Comparison of ENCODE assay signal across 9 cellular contexts in the genomic region with DNA sequence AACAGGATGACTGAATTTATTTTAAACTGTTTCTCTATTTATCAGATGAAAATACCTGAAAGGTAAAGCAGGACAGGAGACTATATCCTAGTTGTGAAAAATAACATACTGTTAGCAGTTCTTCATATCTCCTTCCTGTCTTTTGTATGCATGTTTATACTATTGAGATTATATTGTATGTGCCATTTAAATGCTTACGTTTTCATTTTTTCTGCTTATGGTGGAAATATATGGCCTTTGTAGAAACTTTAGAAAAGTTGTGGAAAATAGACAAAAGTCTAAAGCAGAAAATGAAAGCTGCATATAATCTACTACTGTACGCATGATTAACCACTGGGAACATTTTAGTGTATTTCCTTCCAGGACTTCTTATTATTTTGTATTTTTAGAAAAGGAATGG. TPM values are rescaled to one million over a fixed set of nuclear protein-coding genes. Genes with fewer than 3 reads are reported as not detected.
DNase-seq lines count a peak whose midpoint lies in the region; ATAC-seq, FAIRE-seq and TF ChIP-seq lines count a peak whose summit lies in the region.
"Had no signal": no experiment of that assay in that cellular context is flagged by ENCODE, and none has a peak within 500 bp of the region (broad histone marks: within the 10 kb centered on the region; RNA-seq: fewer than 3 reads in every experiment).

No MANE protein-coding gene starts in this region.

- no peaks in the 10 kb centered on the region for H3K9me3 ChIP-seq in CD4-positive, alpha-beta T cell (ENCODE audit: control insufficient read depth, low read length)
- H3K9me3 ChIP-seq in PC-3 (ENCODE audit: low read length), result no peaks in the 10 kb centered on the region
- H3K9me3 ChIP-seq in endothelial cell of umbilical vein (replicated peaks; ENCODE audit: control insufficient read depth, insufficient read depth, low read length), result no peaks in the 10 kb centered on the region
- no peaks in the 10 kb centered on the region for H3K9me3 ChIP-seq in osteoblast (ENCODE audit: low read depth, low read length)

- no peaks in the 10 kb centered on the region for H3F3A ChIP-seq in PC-3 (ENCODE audit: low read length, unreplicated experiment)

- no peak for TF ChIP-seq CTCF in CD4-positive, alpha-beta T cell (IDR thresholded peaks at IDR 0.05)
- TF ChIP-seq CTCF in PC-3 (conservative IDR thresholded peaks at IDR 0.05; ENCODE audit: low read depth, low read length) (no peak), endothelial cell of umbilical vein (IDR thresholded peaks at IDR 0.05; ENCODE audit: extremely low read depth in 1 of 2, insufficient read depth in 1 of 2, low read depth in 1 of 2, low read length in 2 of 2) (no peak), osteoblast (IDR thresholded peaks at IDR 0.05; ENCODE audit: extremely low read depth, low read depth, low read length) (no peak)

- POLR2A ChIA-PET in CD4-positive, alpha-beta T cell (lab: Charles Lee), result interaction anchor here (0.8 to 2.3 kb wide), 5 partner anchors 48 to 467 kb away, joined by 3 to 9 read pairs (median 6); partner anchors contain the start of genes KPNA4, NMD3 and TRIM59
- POLR2A ChIA-PET in PC-3 (lab: Charles Lee; ENCODE audit: unreplicated experiment) (no interaction called here), endothelial cell of umbilical vein (lab: Charles Lee) (interaction anchor here (1.6 kb wide), 1 partner anchor 188 kb away, joined by 5 read pairs; the partner anchor contains the start of gene KPNA4)

- H3K27me3 ChIP-seq in CD4-positive, alpha-beta T cell (ENCODE audit: control insufficient read depth, insufficient read depth, low read length), result peaks cover 7% of the 10 kb centered on the region
- H3K27me3 ChIP-seq in PC-3 (ENCODE audit: low read length) (no peaks in the 10 kb centered on the region), endothelial cell of umbilical vein (ENCODE audit: control insufficient read depth in 2 of 2, insufficient read depth in 2 of 2, low read length in 2 of 2) (peaks cover 5 to 13% of the 10 kb centered on the region in 2 experiments), osteoblast (ENCODE audit: insufficient read depth, low read length) (peaks cover 24% of the 10 kb centered on the region)

- no peak overlapping the region for H3K27ac ChIP-seq in CD4-positive, alpha-beta T cell (ENCODE audit: low read depth, low read length)
- H3K27ac ChIP-seq in PC-3 (ENCODE audit: low read length) (no peak overlapping the region), endothelial cell of umbilical vein (ENCODE audit: insufficient read depth, low read depth, low read length) (no peak overlapping the region), osteoblast (ENCODE audit: low read depth, low read length) (no peak overlapping the region)

- H3K9me3 Mint-ChIP-seq in CD4-positive, alpha-beta T cell, result no peaks in the 10 kb centered on the region

- H3K27me3 Mint-ChIP-seq in CD4-positive, alpha-beta T cell, result peaks cover 12% of the 10 kb centered on the region

- peaks cover 35% of the 10 kb centered on the region for H3K4me1 Mint-ChIP-seq in CD4-positive, alpha-beta T cell (ENCODE audit: low read depth)

- H3K79me2 ChIP-seq in PC-3 (ENCODE audit: low read length) (no peaks in the 10 kb centered on the region), endothelial cell of umbilical vein (ENCODE audit: control insufficient read depth, insufficient read depth, low read length) (no peaks in the 10 kb centered on the region), osteoblast (ENCODE audit: insufficient read depth, low read length) (no peaks in the 10 kb centered on the region)

- ATAC-seq in CD4-positive, alpha-beta T cell (ENCODE audit: poor library complexity), result no peak
- ATAC-seq in PC-3 (no peak), HG03045 (IDR thresholded peaks at IDR 0.05; ENCODE audit: unreplicated experiment) (no peak), HG03565 (IDR thresholded peaks at IDR 0.05; ENCODE audit: unreplicated experiment) (no peak)

- H3K9ac ChIP-seq in PC-3 (ENCODE audit: low read length) (no peak overlapping the region; the same call in 1 of the 2 replicates), endothelial cell of umbilical vein (replicated peaks; ENCODE audit: extremely low read depth, insufficient read depth, low read length) (no peak overlapping the region)

- H3K4me2 ChIP-seq in PC-3 (ENCODE audit: low read length), result peak overlapping the region; percentile 100
- H3K4me2 ChIP-seq in endothelial cell of umbilical vein (ENCODE audit: insufficient read depth, low read length), result peak overlapping the region; percentile 82
- peak overlapping the region; percentile 98 for H3K4me2 ChIP-seq in osteoblast (ENCODE audit: insufficient read depth, low read length)

- H3K4me3 Mint-ChIP-seq in CD4-positive, alpha-beta T cell, result peak overlapping the region; percentile 94

- peak overlapping the region; percentile 88 for H3K4me3 ChIP-seq in PC-3 (ENCODE audit: low read length)
- peak overlapping the region in 2 of 3 experiments; percentile 71 to 80 for H3K4me3 ChIP-seq in endothelial cell of umbilical vein (replicated peaks in 1 of 3; ENCODE audit: insufficient read depth in 1 of 3, low read depth in 1 of 3, low read length in 3 of 3)
- peak overlapping the region; percentile 80 for H3K4me3 ChIP-seq in osteoblast (ENCODE audit: insufficient read depth, low read length)

- no TSS peak for BruUV-seq in PC-3 (replicated peaks; lab: Mats Ljungman, UMichigan)
- BruUV-seq in endothelial cell of umbilical vein (replicated peaks; lab: Mats Ljungman, UMichigan), result no TSS peak

- H4K20me1 ChIP-seq in PC-3 (ENCODE audit: low read length) (no peaks in the 10 kb centered on the region), endothelial cell of umbilical vein (replicated peaks; ENCODE audit: control insufficient read depth, extremely low read depth, insufficient read depth, low read length) (no peaks in the 10 kb centered on the region), osteoblast (ENCODE audit: insufficient read depth, low read length) (no peaks in the 10 kb centered on the region)

- dilution Hi-C loops in endothelial cell of umbilical vein (cut with MboI; ENCODE audit: extremely low pct_ligation_motif_present, low sequenced_read_pairs), result no loop called here

- intact Hi-C loops in CD4-positive, alpha-beta T cell (cut with DNase I, micrococcal nuclease), result loop anchor here in 1 of 2 experiments (2.0 kb wide), 1 partner anchor 187 kb away; no protein-coding TSS in a partner anchor
- intact Hi-C loops in PC-3 (cut with micrococcal nuclease) (loop anchor here (2.0 kb wide), 2 partner anchors 31 to 177 kb away; no protein-coding TSS in a partner anchor), endothelial cell of umbilical vein (cut with micrococcal nuclease) (loop anchor here (2.0 kb wide), 1 partner anchor 469 kb away; no protein-coding TSS in a partner anchor)

- peak overlapping the region; percentile 89 for H3K27ac Mint-ChIP-seq in CD4-positive, alpha-beta T cell

- H3K36me3 Mint-ChIP-seq in CD4-positive, alpha-beta T cell (ENCODE audit: low read depth), result peaks cover 4% of the 10 kb centered on the region

- H3K4me1 ChIP-seq in PC-3 (ENCODE audit: insufficient read depth, low read length) (peaks cover 5% of the 10 kb centered on the region; the same call in 1 of the 2 replicates), endothelial cell of umbilical vein (ENCODE audit: control insufficient read depth, extremely low read depth, insufficient read depth, low read length) (peaks cover 8% of the 10 kb centered on the region), osteoblast (ENCODE audit: insufficient read depth, low read length) (peaks cover 16% of the 10 kb centered on the region)

- no peak for FAIRE-seq in endothelial cell of umbilical vein (lab: Jason Lieb, UNC)
- FAIRE-seq: GM18507 had no signal

- H3K9me2 ChIP-seq in PC-3 (replicated peaks; ENCODE audit: low read length), result no peaks in the 10 kb centered on the region

- TF ChIP-seq POLR2A in endothelial cell of umbilical vein (IDR thresholded peaks at IDR 0.05; ENCODE audit: low read depth, low read length), result no peak

- CTCF ChIA-PET in CD4-positive, alpha-beta T cell (lab: Charles Lee), result no interaction called here
- CTCF ChIA-PET in PC-3 (lab: Charles Lee), result no interaction called here
- CTCF ChIA-PET in endothelial cell of umbilical vein (lab: Charles Lee), result interaction anchor here (1.0 kb wide), 1 partner anchor 79 kb away, joined by 3 read pairs; no protein-coding TSS in a partner anchor

- H2AFZ ChIP-seq in PC-3 (ENCODE audit: low read length) (peak overlapping the region; percentile 98), endothelial cell of umbilical vein (ENCODE audit: low read depth, low read length) (no peak overlapping the region), osteoblast (ENCODE audit: low read length) (no peak overlapping the region)

- no peak for DNase-seq in CD4-positive, alpha-beta T cell
- DNase-seq in PC-3 (no peak), endothelial cell of umbilical vein (ENCODE audit: low read depth, low spot score) (no peak), osteoblast (ENCODE audit: insufficient read length, low spot score, missing footprints) (peak; percentile 35), COLO829 (ENCODE audit: low spot score) (no peak), activated gamma-delta T cell treated with Interleukin-2 at 50 U/mL for 16 hours (no peak)

- H3K36me3 ChIP-seq in PC-3 (ENCODE audit: low read depth, low read length) (no peaks in the 10 kb centered on the region), endothelial cell of umbilical vein (ENCODE audit: control insufficient read depth in 2 of 2, extremely low read depth in 1 of 2, insufficient read depth in 2 of 2, low read length in 2 of 2) (no peaks in the 10 kb centered on the region), osteoblast (ENCODE audit: insufficient read depth, low read length) (no peaks in the 10 kb centered on the region)

- H3K9me1 ChIP-seq in endothelial cell of umbilical vein (replicated peaks; ENCODE audit: control insufficient read depth, extremely low read depth, insufficient read depth, low read length), result no peaks in the 10 kb centered on the region

TF ChIP-seq in endothelial cell of umbilical vein, 7 proteins besides CTCF, POLR2A, EP300 and RAD21 (continues in another document):
- TF ChIP-seq POLR2AphosphoS5 (IDR thresholded peaks at IDR 0.05; ENCODE audit: insufficient read depth, low read depth, low read length), result no peak
- TF ChIP-seq FOS (IDR thresholded peaks at IDR 0.05; ENCODE audit: borderline replicate concordance, insufficient read depth, low read length), result no peak
- TF ChIP-seq MYC (IDR thresholded peaks at IDR 0.05; ENCODE audit: low read depth, low read length), result no peak
- no peak for TF ChIP-seq JUN (IDR thresholded peaks at IDR 0.05; ENCODE audit: borderline replicate concordance, insufficient read depth, insufficient read length, low read depth)

RNA-seq across cellular contexts. Expression of gene PPM1L, which starts 2.1 kb away (rescaled TPM):
- 1 to 10 TPM; 3.0 to 3.4 TPM for total RNA-seq in CD4-positive, alpha-beta T cell
- total RNA-seq in PC-3 (2014; rRNA removed) (2.4 and 7.0 TPM in 2 replicates), endothelial cell of umbilical vein (2.3 and 2.9 TPM in 2 replicates), osteoblast (2.4 and 4.3 TPM in 2 replicates)
- 0.35 and 0.63 TPM in 2 replicates for polyA plus RNA-seq in endothelial cell of umbilical vein
- polyA plus RNA-seq in endothelial cell of umbilical vein (2011; cell fraction: cytosol; rRNA removed), result 0.37 and 0.47 TPM in 2 replicates
- 1.1 and 1.4 TPM in 2 replicates for polyA plus RNA-seq in endothelial cell of umbilical vein (2011; cell fraction: nucleus; rRNA removed)
- polyA plus RNA-seq in endothelial cell of umbilical vein (2012), result 0.37 and 0.64 TPM in 2 replicates
- polyA minus RNA-seq in endothelial cell of umbilical vein, result 2.6 and 3.8 TPM in 2 replicates
- 16.2 TPM for polyA minus RNA-seq in endothelial cell of umbilical vein (2011; cell fraction: cytosol; rRNA and poly(A)+ RNA removed)
- 3.4 and 3.9 TPM in 2 replicates for polyA minus RNA-seq in endothelial cell of umbilical vein (2011; cell fraction: nucleus; rRNA and poly(A)+ RNA removed)
